In genomic region chr19:21430674-21431073, GRCh38 we compare ENCODE assay signal across 27 cellular contexts.
"Had no signal": no experiment of that assay in that cellular context is flagged by ENCODE, and none has a peak within 500 bp of the region (broad histone marks: within the 10 kb centered on the region; RNA-seq: fewer than 3 reads in every experiment).

No MANE protein-coding gene starts in this region.

- H3K27me3 Mint-ChIP-seq: activated B cell treated with CpG ODN at 0.5 μM for 24 hours; activated CD4-positive, alpha-beta T cell treated with anti-CD3 and anti-CD28 coated beads, Interleukin-2, amount 10 ng/mL, durations not matched to agents 24 days and 14 days; activated CD8-positive, alpha-beta memory T cell treated with anti-CD3 and anti-CD28 coated beads, Interleukin-2, amount 10 ng/mL, durations not matched to agents 7 days and 5 days; activated naive CD4-positive, alpha-beta T cell treated with anti-CD3 and anti-CD28 coated beads, Interleukin-2, amount 50 U/mL, for 24 hours; activated T-cell treated with anti-CD3 and anti-CD28 coated beads, Interleukin-2, amount 50 U/mL, for 24 hours; central memory CD8-positive, alpha-beta T cell; T-helper 17 cell had no signal

- FAIRE-seq: RCC 7860 had no signal

- H3K36me3 ChIP-seq: ascending aorta had no signal

- H3K27ac Mint-ChIP-seq: activated B cell treated with CpG ODN at 0.5 μM for 24 hours; activated CD4-positive, alpha-beta T cell treated with anti-CD3 and anti-CD28 coated beads, Interleukin-2, amount 10 ng/mL, durations not matched to agents 24 days and 14 days; activated CD8-positive, alpha-beta memory T cell treated with anti-CD3 and anti-CD28 coated beads, Interleukin-2, amount 10 ng/mL, durations not matched to agents 7 days and 5 days; activated naive CD4-positive, alpha-beta T cell treated with anti-CD3 and anti-CD28 coated beads, Interleukin-2, amount 50 U/mL, for 24 hours; activated T-cell treated with anti-CD3 and anti-CD28 coated beads, Interleukin-2, amount 50 U/mL, for 24 hours; activated T-helper 1 cell treated with anti-CD3 and anti-CD28 coated beads, Interleukin-12 subunit alpha, Interleukin-12 subunit beta, Interleukin-2, Interleukin-4 antibody, amounts not matched to agents 30 ng/mL and 10 ng/mL and 1 ng/mL, durations not matched to agents 14 hours and 24 hours and 36 hours; T-helper 17 cell had no signal

- H3K27ac ChIP-seq: ascending aorta, body of pancreas had no signal

- H3K27me3 ChIP-seq: ascending aorta, body of pancreas had no signal

- ATAC-seq: activated CD8-positive, alpha-beta memory T cell treated with anti-CD3 and anti-CD28 coated beads, Interleukin-2, amount 10 ng/mL, durations not matched to agents 7 days and 5 days; body of pancreas; PC-3; T-helper 17 cell had no signal

- H3K4me3 Mint-ChIP-seq: activated B cell treated with CpG ODN at 0.5 μM for 24 hours; activated CD4-positive, alpha-beta T cell treated with anti-CD3 and anti-CD28 coated beads, Interleukin-2, amount 10 ng/mL, durations not matched to agents 24 days and 14 days; activated CD8-positive, alpha-beta memory T cell treated with anti-CD3 and anti-CD28 coated beads, Interleukin-2, amount 10 ng/mL, durations not matched to agents 7 days and 5 days; activated naive CD4-positive, alpha-beta T cell treated with anti-CD3 and anti-CD28 coated beads, Interleukin-2, amount 50 U/mL, for 24 hours; activated T-cell treated with anti-CD3 and anti-CD28 coated beads, Interleukin-2, amount 50 U/mL, for 24 hours; activated T-helper 1 cell treated with anti-CD3 and anti-CD28 coated beads, Interleukin-12 subunit alpha, Interleukin-12 subunit beta, Interleukin-2, Interleukin-4 antibody, amounts not matched to agents 30 ng/mL and 10 ng/mL and 1 ng/mL, durations not matched to agents 14 hours and 24 hours and 36 hours; central memory CD8-positive, alpha-beta T cell; T-helper 17 cell had no signal

- H3K4me1 Mint-ChIP-seq: activated B cell treated with CpG ODN at 0.5 μM for 24 hours; activated CD4-positive, alpha-beta T cell treated with anti-CD3 and anti-CD28 coated beads, Interleukin-2, amount 10 ng/mL, durations not matched to agents 24 days and 14 days; activated CD8-positive, alpha-beta memory T cell treated with anti-CD3 and anti-CD28 coated beads, Interleukin-2, amount 10 ng/mL, durations not matched to agents 7 days and 5 days; activated naive CD4-positive, alpha-beta T cell treated with anti-CD3 and anti-CD28 coated beads, Interleukin-2, amount 50 U/mL, for 24 hours; central memory CD8-positive, alpha-beta T cell; T-helper 17 cell had no signal

- H3K4me3 ChIP-seq: ascending aorta, body of pancreas had no signal

- DNase-seq: activated B cell treated with CpG ODN at 0.5 μM for 24 hours; activated CD4-positive, alpha-beta T cell treated with anti-CD3 and anti-CD28 coated beads for 1 hour; activated CD4-positive, alpha-beta T cell treated with anti-CD3 and anti-CD28 coated beads, Interleukin-2, amount 10 ng/mL, durations not matched to agents 24 days and 14 days; activated CD4-positive, alpha-beta T cell treated with anti-CD3 and anti-CD28 coated beads, Interleukin-2, amount 50 U/mL, for 48 hours; activated CD8-positive, alpha-beta memory T cell treated with anti-CD3 and anti-CD28 coated beads, Interleukin-2, amount 10 ng/mL, durations not matched to agents 7 days and 5 days; activated effector memory CD4-positive, alpha-beta T cell treated with Interleukin-2 at 50 U/mL for 16 hours; activated naive CD4-positive, alpha-beta T cell; activated T-cell treated with anti-CD3 and anti-CD28 coated beads, Interleukin-2, amount 50 U/mL, for 24 hours; amniotic stem cell; body of pancreas; KG1; MV-4-11; NCI-H1092 treated with DMSO at 0.1 percent for 48 hours; NCI-H187; NCI-H2081; NCI-H446; NCI-H524; NCI-H82; PC-3; SHP77 treated with DMSO at 0.1 percent for 48 hours; T-helper 17 cell; T-helper 9 cell had no signal
